ENCODE assay signal across 19 cellular contexts in genomic region chr10:52900564-52900963, GRCh38.
A peak's percentile ranks its signal among the peaks of the same experiment; 100 is the strongest.
DNase-seq lines count a peak whose midpoint lies in the region; ATAC-seq and TF ChIP-seq lines count a peak whose summit lies in the region.
"Had no signal": no experiment of that assay in that cellular context is flagged by ENCODE, and none has a peak within 500 bp of the region (broad histone marks: within the 10 kb centered on the region; RNA-seq: fewer than 3 reads in every experiment).

No MANE protein-coding gene starts in this region.

- WGBS in aorta, 2 donors, result 44 to 60% methylated on average over 2 of the region's 2 CpGs

- intact Hi-C loops in lower lobe of right lung (cut with DNase I), result no loop called here
- intact Hi-C loops in aorta (cut with DNase I), result no loop called here

- DNase-seq in left kidney (ENCODE audit: low read depth, low spot score), result peak; percentile 67
- no peak for DNase-seq in NCI-H187 treated with DMSO at 0.1 percent for 48 hours (lab: John Stamatoyannopoulos, UW)
- DNase-seq in lower lobe of right lung, result no peak
- no peak for DNase-seq in aorta
- DNase-seq in GM10266 (ENCODE audit: extremely low spot score), result no peak
- DNase-seq: activated CD4-positive, CD25-positive, alpha-beta regulatory T cell treated with anti-CD3 and anti-CD28 coated beads, Interleukin-2, amount 50 U/mL, for 72 hours; activated T-cell treated with anti-CD3 and anti-CD28 coated beads, Interleukin-2, amount 50 U/mL, for 48 hours; amygdala; DND-41; left ventricle myocardium superior; MV-4-11; natural killer cell; NCI-H2227 treated with DMSO at 0.1 percent for 48 hours; PC-9; right lobe of liver; stimulated activated naive CD8-positive, alpha-beta T cell treated with anti-CD3 and anti-CD28 coated beads, Interleukin-15, amount 100 ng/mL, for 72 hours had no signal

- H3K36me3 ChIP-seq in lower lobe of right lung (no peaks in the 10 kb centered on the region), aorta (ENCODE audit: control insufficient read depth in 1 of 2, insufficient read depth in 2 of 2, low read length in 1 of 2) (no peaks in the 10 kb centered on the region)
- H3K36me3 ChIP-seq: right lobe of liver had no signal

- ATAC-seq in GM18868 (IDR thresholded peaks at IDR 0.05; ENCODE audit: unreplicated experiment) (peak; percentile 79), GM21576 (IDR thresholded peaks at IDR 0.05; ENCODE audit: unreplicated experiment) (peak; percentile 80), HG03095 (IDR thresholded peaks at IDR 0.05; ENCODE audit: unreplicated experiment) (peak; percentile 69), lower lobe of right lung (no peak), aorta (ENCODE audit: low FRiP score) (no peak)
- ATAC-seq: left ventricle myocardium superior; natural killer cell; right lobe of liver; stimulated activated naive CD8-positive, alpha-beta T cell treated with anti-CD3 and anti-CD28 coated beads, Interleukin-15, amount 100 ng/mL, for 72 hours had no signal

- H3K4me3 ChIP-seq in lower lobe of right lung (no peak overlapping the region), aorta (ENCODE audit: low read length in 2 of 2) (no peak overlapping the region)
- H3K4me3 ChIP-seq: PC-9, right lobe of liver had no signal

- H3K27me3 ChIP-seq in lower lobe of right lung (ENCODE audit: low read depth), result no peaks in the 10 kb centered on the region
- H3K27me3 ChIP-seq in aorta (ENCODE audit: control insufficient read depth in 1 of 2, insufficient read depth in 2 of 2, low read length in 1 of 2), result no peaks in the 10 kb centered on the region
- H3K27me3 ChIP-seq: right lobe of liver had no signal

- no peak for TF ChIP-seq CTCF in lower lobe of right lung (IDR thresholded peaks at IDR 0.05)
- TF ChIP-seq CTCF in GM10266 (IDR thresholded peaks at IDR 0.05; ENCODE audit: control insufficient read depth, insufficient read depth, low read depth, missing control alignments), result no peak

- no peaks in the 10 kb centered on the region for H3K4me1 ChIP-seq in lower lobe of right lung
- H3K4me1 ChIP-seq in aorta (ENCODE audit: control insufficient read depth in 1 of 2, insufficient read depth in 2 of 2, low read length in 2 of 2), result no peaks in the 10 kb centered on the region
- H3K4me1 ChIP-seq: right lobe of liver had no signal

- no peaks in the 10 kb centered on the region for H3K9me3 ChIP-seq in lower lobe of right lung
- H3K9me3 ChIP-seq in aorta (ENCODE audit: control insufficient read depth, low read length), result no peaks in the 10 kb centered on the region
- H3K9me3 ChIP-seq: right lobe of liver had no signal

- H3K27ac ChIP-seq in lower lobe of right lung (no peak overlapping the region), aorta (ENCODE audit: low read depth in 1 of 2, low read length in 2 of 2) (no peak overlapping the region)
- H3K27ac ChIP-seq: PC-9, right lobe of liver had no signal

Comparison
In these comparisons a context has a peak if more than half of its experiments do, and no peak if none do; other contexts are left out.
1. ATAC-seq: peak in GM18868 (single experiment), GM21576 (single experiment) and HG03095 (single experiment); none in lower lobe of right lung (0 of 2) and aorta (single experiment).